1 cellular context compared by ENCODE assay signal in genomic region chr13:73754727-73755292, GRCh38.
A peak's percentile ranks its signal among the peaks of the same experiment; 100 is the strongest.
TF ChIP-seq lines count a peak whose summit lies in the region.

No MANE protein-coding gene starts in this region.

TF ChIP-seq in H1, 55 proteins besides CTCF, POLR2A, EP300 and RAD21:
- TF ChIP-seq CHD7 (IDR thresholded peaks at IDR 0.05; ENCODE audit: insufficient replicate concordance, low read length) = peak; percentile 39
- TF ChIP-seq TAF7 (optimal IDR thresholded peaks at IDR 0.05; ENCODE audit: borderline replicate concordance, low read depth, low read length) = no peak
